Comparison of ENCODE assay signal across 10 cellular contexts in the genomic region with DNA sequence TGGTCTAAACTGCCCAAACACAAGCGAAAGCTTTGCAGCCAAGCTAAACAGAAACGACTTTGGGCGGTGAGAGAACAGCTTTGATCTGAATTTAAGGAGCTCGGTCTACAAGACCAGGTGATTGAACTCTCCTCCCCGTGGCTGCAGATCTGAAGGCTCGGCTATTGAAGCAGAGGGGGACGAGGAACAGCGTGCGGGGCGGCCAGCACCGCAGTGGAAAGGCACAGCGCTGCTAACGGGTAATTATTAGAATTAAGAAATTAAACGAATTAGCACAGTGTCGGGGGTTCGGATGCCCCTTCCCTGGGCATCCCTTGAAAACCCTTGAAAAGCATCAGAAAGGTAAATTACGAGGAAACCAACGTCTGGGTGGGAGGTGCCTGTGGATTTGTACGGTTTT. TPM values are rescaled to one million over a fixed set of nuclear protein-coding genes. Genes with fewer than 3 reads are reported as not detected.
DNase-seq lines count a peak whose midpoint lies in the region; ATAC-seq and TF ChIP-seq lines count a peak whose summit lies in the region.
"Had no signal": no experiment of that assay in that cellular context is flagged by ENCODE, and none has a peak within 500 bp of the region (broad histone marks: within the 10 kb centered on the region; RNA-seq: fewer than 3 reads in every experiment).

No MANE protein-coding gene starts in this region.

- no peak overlapping the region for H3K27ac Mint-ChIP-seq in CD4-positive, alpha-beta memory T cell
- H3K27ac Mint-ChIP-seq in glutamatergic neuron (ENCODE audit: unreplicated experiment) (no peak overlapping the region), osteocyte (ENCODE audit: unreplicated experiment) (no peak overlapping the region)

- no peak overlapping the region for H3K4me3 ChIP-seq in CD4-positive, alpha-beta memory T cell (ENCODE audit: low read length in 2 of 2)
- peak overlapping the region; percentile 57 for H3K4me3 ChIP-seq in WERI-Rb-1 (ENCODE audit: low read depth, low read length)

- DNase-seq in CD4-positive, alpha-beta memory T cell, result no peak
- DNase-seq in WERI-Rb-1 (peak; percentile 11), glutamatergic neuron (no peak), osteocyte (ENCODE audit: extremely low spot score, unreplicated experiment) (no peak), kidney tubule cell (ENCODE audit: low spot score) (no peak), Ammon's horn (ENCODE audit: low spot score) (no peak), NCI-H2081 treated with DMSO at 0.1 percent for 48 hours (lab: John Stamatoyannopoulos, UW) (no peak)
- DNase-seq: effector CD4-positive, alpha-beta T cell had no signal

- peaks cover 35 to 37% of the 10 kb centered on the region in 2 donors for H3K27me3 Mint-ChIP-seq in CD4-positive, alpha-beta memory T cell
- H3K27me3 Mint-ChIP-seq in glutamatergic neuron (ENCODE audit: unreplicated experiment), result peaks cover 10% of the 10 kb centered on the region
- H3K27me3 Mint-ChIP-seq in osteocyte (ENCODE audit: unreplicated experiment), result no peaks in the 10 kb centered on the region

- CTCF ChIA-PET in CD4-positive, alpha-beta memory T cell (lab: Charles Lee; ENCODE audit: partially characterized antibody), result no interaction called here

- H3K27ac ChIP-seq in CD4-positive, alpha-beta memory T cell (ENCODE audit: low read depth, low read length), result no peak overlapping the region
- no peak overlapping the region for H3K27ac ChIP-seq in WERI-Rb-1

- H3K4me1 Mint-ChIP-seq in CD4-positive, alpha-beta memory T cell, result peaks cover 6 to 13% (median 8%) of the 10 kb centered on the region in 4 donors
- H3K4me1 Mint-ChIP-seq in glutamatergic neuron (ENCODE audit: low read depth, unreplicated experiment) (peaks cover 2% of the 10 kb centered on the region), osteocyte (ENCODE audit: unreplicated experiment) (peaks cover 16% of the 10 kb centered on the region)

- POLR2A ChIA-PET in CD4-positive, alpha-beta memory T cell (lab: Charles Lee; ENCODE audit: partially characterized antibody), result no interaction called here

- H3K4me1 ChIP-seq in CD4-positive, alpha-beta memory T cell (ENCODE audit: insufficient read depth, low read length), result no peaks in the 10 kb centered on the region

- no peaks in the 10 kb centered on the region for H3K9me3 ChIP-seq in CD4-positive, alpha-beta memory T cell (ENCODE audit: control insufficient read depth in 1 of 2, low read length in 2 of 2)
- H3K9me3 ChIP-seq in WERI-Rb-1 (ENCODE audit: severe bottlenecking), result no peaks in the 10 kb centered on the region

- peaks cover 0 to 10% (median 2%) of the 10 kb centered on the region in 8 donors for H3K9me3 Mint-ChIP-seq in CD4-positive, alpha-beta memory T cell
- peaks cover 3% of the 10 kb centered on the region for H3K9me3 Mint-ChIP-seq in glutamatergic neuron (ENCODE audit: unreplicated experiment)
- H3K9me3 Mint-ChIP-seq in osteocyte (ENCODE audit: unreplicated experiment), result no peaks in the 10 kb centered on the region

- no peak for TF ChIP-seq CTCF in WERI-Rb-1 (IDR thresholded peaks at IDR 0.05; ENCODE audit: low read depth, low read length)
- TF ChIP-seq CTCF in glutamatergic neuron (IDR thresholded peaks at IDR 0.05; ENCODE audit: partially characterized antibody, unreplicated experiment), result no peak
- TF ChIP-seq CTCF in osteocyte (IDR thresholded peaks at IDR 0.05), result no peak

- H3K36me3 Mint-ChIP-seq in CD4-positive, alpha-beta memory T cell, result no peaks in the 10 kb centered on the region
- no peaks in the 10 kb centered on the region for H3K36me3 Mint-ChIP-seq in glutamatergic neuron (ENCODE audit: unreplicated experiment)
- no peaks in the 10 kb centered on the region for H3K36me3 Mint-ChIP-seq in osteocyte (ENCODE audit: unreplicated experiment)

- peak overlapping the region; percentile 44 to 79 (median 62) for H3K4me3 Mint-ChIP-seq in CD4-positive, alpha-beta memory T cell
- H3K4me3 Mint-ChIP-seq in glutamatergic neuron (ENCODE audit: unreplicated experiment), result peak overlapping the region; percentile 99
- peak overlapping the region; percentile 82 for H3K4me3 Mint-ChIP-seq in osteocyte (ENCODE audit: unreplicated experiment)

- no peak for ATAC-seq in GM19455 (IDR thresholded peaks at IDR 0.05; ENCODE audit: unreplicated experiment)

- no peaks in the 10 kb centered on the region for H3K36me3 ChIP-seq in CD4-positive, alpha-beta memory T cell (ENCODE audit: insufficient read depth, low read length)
- H3K36me3 ChIP-seq in WERI-Rb-1, result no peaks in the 10 kb centered on the region

- H3K27me3 ChIP-seq in CD4-positive, alpha-beta memory T cell (ENCODE audit: insufficient read depth, low read length), result peaks cover 19% of the 10 kb centered on the region
- peaks cover 33% of the 10 kb centered on the region for H3K27me3 ChIP-seq in WERI-Rb-1 (ENCODE audit: insufficient read depth, low read depth, severe bottlenecking)

- intact Hi-C loops in CD4-positive, alpha-beta memory T cell (cut with micrococcal nuclease), result no loop called here

RNA-seq across cellular contexts. Expression of gene TEKT3, which starts 0.4 kb away (rescaled TPM):
- total RNA-seq in CD4-positive, alpha-beta memory T cell, result under 1 TPM; 0.42 to 0.76 TPM
- polyA plus RNA-seq in CD4-positive, alpha-beta memory T cell, result not detected
- total RNA-seq in glutamatergic neuron (ENCODE audit: unreplicated experiment) (0.54 TPM), osteocyte (not detected in 2 replicates)
- total RNA-seq: SK-MEL-5 had no signal
